ENCODE assay signal across 1 cellular context in the genomic region with DNA sequence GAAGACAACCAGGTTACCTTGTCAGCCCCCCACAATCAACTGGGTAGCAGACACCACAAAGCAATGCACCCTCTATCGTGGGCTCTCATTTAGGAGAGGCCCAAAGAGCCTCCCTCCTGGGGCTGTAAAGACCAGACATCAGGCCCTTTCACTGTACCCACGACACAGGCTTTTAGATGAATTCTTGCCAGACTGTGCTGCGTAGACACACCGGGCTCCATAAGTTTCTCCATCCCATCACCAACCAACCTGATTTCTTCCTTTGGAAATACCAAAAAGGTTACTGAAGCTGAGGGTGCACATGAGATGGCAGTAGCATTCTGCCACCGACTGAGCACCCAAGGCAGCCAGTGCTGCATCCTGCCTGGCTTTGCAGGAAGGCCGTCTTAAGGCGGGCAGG.
TF ChIP-seq lines count a peak whose summit lies in the region.

No MANE protein-coding gene starts in this region.

TF ChIP-seq in K562, 482 proteins besides CTCF, POLR2A, EP300 and RAD21 (continued from another document and continues in another):
- TF ChIP-seq, protein P1, sequence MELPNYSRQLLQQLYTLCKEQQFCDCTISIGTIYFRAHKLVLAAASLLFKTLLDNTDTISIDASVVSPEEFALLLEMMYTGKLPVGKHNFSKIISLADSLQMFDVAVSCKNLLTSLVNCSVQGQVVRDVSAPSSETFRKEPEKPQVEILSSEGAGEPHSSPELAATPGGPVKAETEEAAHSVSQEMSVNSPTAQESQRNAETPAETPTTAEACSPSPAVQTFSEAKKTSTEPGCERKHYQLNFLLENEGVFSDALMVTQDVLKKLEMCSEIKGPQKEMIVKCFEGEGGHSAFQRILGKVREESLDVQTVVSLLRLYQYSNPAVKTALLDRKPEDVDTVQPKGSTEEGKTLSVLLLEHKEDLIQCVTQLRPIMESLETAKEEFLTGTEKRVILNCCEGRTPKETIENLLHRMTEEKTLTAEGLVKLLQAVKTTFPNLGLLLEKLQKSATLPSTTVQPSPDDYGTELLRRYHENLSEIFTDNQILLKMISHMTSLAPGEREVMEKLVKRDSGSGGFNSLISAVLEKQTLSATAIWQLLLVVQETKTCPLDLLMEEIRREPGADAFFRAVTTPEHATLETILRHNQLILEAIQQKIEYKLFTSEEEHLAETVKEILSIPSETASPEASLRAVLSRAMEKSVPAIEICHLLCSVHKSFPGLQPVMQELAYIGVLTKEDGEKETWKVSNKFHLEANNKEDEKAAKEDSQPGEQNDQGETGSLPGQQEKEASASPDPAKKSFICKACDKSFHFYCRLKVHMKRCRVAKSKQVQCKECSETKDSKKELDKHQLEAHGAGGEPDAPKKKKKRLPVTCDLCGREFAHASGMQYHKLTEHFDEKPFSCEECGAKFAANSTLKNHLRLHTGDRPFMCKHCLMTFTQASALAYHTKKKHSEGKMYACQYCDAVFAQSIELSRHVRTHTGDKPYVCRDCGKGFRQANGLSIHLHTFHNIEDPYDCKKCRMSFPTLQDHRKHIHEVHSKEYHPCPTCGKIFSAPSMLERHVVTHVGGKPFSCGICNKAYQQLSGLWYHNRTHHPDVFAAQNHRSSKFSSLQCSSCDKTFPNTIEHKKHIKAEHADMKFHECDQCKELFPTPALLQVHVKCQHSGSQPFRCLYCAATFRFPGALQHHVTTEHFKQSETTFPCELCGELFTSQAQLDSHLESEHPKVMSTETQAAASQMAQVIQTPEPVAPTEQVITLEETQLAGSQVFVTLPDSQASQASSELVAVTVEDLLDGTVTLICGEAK (IDR thresholded peaks at IDR 0.05) = no peak
- TF ChIP-seq, protein P1 (CRISPR knock-in tag; IDR thresholded peaks at IDR 0.05) = no peak
- TF ChIP-seq, protein P2, sequence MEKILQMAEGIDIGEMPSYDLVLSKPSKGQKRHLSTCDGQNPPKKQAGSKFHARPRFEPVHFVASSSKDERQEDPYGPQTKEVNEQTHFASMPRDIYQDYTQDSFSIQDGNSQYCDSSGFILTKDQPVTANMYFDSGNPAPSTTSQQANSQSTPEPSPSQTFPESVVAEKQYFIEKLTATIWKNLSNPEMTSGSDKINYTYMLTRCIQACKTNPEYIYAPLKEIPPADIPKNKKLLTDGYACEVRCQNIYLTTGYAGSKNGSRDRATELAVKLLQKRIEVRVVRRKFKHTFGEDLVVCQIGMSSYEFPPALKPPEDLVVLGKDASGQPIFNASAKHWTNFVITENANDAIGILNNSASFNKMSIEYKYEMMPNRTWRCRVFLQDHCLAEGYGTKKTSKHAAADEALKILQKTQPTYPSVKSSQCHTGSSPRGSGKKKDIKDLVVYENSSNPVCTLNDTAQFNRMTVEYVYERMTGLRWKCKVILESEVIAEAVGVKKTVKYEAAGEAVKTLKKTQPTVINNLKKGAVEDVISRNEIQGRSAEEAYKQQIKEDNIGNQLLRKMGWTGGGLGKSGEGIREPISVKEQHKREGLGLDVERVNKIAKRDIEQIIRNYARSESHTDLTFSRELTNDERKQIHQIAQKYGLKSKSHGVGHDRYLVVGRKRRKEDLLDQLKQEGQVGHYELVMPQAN (IDR thresholded peaks at IDR 0.05; ENCODE audit: borderline replicate concordance) = no peak
- TF ChIP-seq, protein P3, sequence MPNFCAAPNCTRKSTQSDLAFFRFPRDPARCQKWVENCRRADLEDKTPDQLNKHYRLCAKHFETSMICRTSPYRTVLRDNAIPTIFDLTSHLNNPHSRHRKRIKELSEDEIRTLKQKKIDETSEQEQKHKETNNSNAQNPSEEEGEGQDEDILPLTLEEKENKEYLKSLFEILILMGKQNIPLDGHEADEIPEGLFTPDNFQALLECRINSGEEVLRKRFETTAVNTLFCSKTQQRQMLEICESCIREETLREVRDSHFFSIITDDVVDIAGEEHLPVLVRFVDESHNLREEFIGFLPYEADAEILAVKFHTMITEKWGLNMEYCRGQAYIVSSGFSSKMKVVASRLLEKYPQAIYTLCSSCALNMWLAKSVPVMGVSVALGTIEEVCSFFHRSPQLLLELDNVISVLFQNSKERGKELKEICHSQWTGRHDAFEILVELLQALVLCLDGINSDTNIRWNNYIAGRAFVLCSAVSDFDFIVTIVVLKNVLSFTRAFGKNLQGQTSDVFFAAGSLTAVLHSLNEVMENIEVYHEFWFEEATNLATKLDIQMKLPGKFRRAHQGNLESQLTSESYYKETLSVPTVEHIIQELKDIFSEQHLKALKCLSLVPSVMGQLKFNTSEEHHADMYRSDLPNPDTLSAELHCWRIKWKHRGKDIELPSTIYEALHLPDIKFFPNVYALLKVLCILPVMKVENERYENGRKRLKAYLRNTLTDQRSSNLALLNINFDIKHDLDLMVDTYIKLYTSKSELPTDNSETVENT (CRISPR knock-in tag; IDR thresholded peaks at IDR 0.05) = 0 out of 2 replicates have a peak, but pooled peaks have one; percentile 19
- TF ChIP-seq DPF2 (IDR thresholded peaks at IDR 0.05) = no peak
- TF ChIP-seq STAT5A (IDR thresholded peaks at IDR 0.05; ENCODE audit: borderline replicate concordance, low read length) = no peak
- no peak for TF ChIP-seq NR2C1 (IDR thresholded peaks at IDR 0.05)
- TF ChIP-seq NR2C1 (tag; IDR thresholded peaks at IDR 0.05) = no peak
- TF ChIP-seq MYNN (IDR thresholded peaks at IDR 0.05) = no peak
- no peak for TF ChIP-seq MYNN (CRISPR knock-in tag; IDR thresholded peaks at IDR 0.05)
- no peak for TF ChIP-seq SAP30 (IDR thresholded peaks at IDR 0.05; ENCODE audit: borderline replicate concordance, insufficient read depth, low read depth, low read length, poor library complexity, severe bottlenecking)
- peak; percentile 4 for TF ChIP-seq HNRNPLL (IDR thresholded peaks at IDR 0.05; ENCODE audit: low read depth, low read length, poor library complexity, severe bottlenecking)
- no peak for TF ChIP-seq ZKSCAN8 (CRISPR knock-in tag; IDR thresholded peaks at IDR 0.05)
- TF ChIP-seq MCM5 (IDR thresholded peaks at IDR 0.05; ENCODE audit: low read depth) = no peak
- TF ChIP-seq, protein P4, sequence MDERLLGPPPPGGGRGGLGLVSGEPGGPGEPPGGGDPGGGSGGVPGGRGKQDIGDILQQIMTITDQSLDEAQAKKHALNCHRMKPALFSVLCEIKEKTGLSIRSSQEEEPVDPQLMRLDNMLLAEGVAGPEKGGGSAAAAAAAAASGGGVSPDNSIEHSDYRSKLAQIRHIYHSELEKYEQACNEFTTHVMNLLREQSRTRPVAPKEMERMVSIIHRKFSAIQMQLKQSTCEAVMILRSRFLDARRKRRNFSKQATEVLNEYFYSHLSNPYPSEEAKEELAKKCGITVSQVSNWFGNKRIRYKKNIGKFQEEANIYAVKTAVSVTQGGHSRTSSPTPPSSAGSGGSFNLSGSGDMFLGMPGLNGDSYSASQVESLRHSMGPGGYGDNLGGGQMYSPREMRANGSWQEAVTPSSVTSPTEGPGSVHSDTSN (CRISPR knock-in tag; IDR thresholded peaks at IDR 0.05; ENCODE audit: low read depth) = no peak
- TF ChIP-seq, protein P4 (tag; conservative IDR thresholded peaks at IDR 0.05; ENCODE audit: low read depth) = no peak
- TF ChIP-seq, protein P5, sequence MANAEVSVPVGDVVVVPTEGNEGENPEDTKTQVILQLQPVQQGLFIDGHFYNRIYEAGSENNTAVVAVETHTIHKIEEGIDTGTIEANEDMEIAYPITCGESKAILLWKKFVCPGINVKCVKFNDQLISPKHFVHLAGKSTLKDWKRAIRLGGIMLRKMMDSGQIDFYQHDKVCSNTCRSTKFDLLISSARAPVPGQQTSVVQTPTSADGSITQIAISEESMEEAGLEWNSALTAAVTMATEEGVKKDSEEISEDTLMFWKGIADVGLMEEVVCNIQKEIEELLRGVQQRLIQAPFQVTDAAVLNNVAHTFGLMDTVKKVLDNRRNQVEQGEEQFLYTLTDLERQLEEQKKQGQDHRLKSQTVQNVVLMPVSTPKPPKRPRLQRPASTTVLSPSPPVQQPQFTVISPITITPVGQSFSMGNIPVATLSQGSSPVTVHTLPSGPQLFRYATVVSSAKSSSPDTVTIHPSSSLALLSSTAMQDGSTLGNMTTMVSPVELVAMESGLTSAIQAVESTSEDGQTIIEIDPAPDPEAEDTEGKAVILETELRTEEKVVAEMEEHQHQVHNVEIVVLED (CRISPR knock-in tag; IDR thresholded peaks at IDR 0.05) = no peak
- TF ChIP-seq, protein P6, sequence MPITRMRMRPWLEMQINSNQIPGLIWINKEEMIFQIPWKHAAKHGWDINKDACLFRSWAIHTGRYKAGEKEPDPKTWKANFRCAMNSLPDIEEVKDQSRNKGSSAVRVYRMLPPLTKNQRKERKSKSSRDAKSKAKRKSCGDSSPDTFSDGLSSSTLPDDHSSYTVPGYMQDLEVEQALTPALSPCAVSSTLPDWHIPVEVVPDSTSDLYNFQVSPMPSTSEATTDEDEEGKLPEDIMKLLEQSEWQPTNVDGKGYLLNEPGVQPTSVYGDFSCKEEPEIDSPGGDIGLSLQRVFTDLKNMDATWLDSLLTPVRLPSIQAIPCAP (CRISPR knock-in tag; IDR thresholded peaks at IDR 0.05; ENCODE audit: borderline replicate concordance) = no peak
- TF ChIP-seq ZNF263 (CRISPR knock-in tag; IDR thresholded peaks at IDR 0.05; ENCODE audit: borderline replicate concordance) = no peak
- TF ChIP-seq, protein P7, sequence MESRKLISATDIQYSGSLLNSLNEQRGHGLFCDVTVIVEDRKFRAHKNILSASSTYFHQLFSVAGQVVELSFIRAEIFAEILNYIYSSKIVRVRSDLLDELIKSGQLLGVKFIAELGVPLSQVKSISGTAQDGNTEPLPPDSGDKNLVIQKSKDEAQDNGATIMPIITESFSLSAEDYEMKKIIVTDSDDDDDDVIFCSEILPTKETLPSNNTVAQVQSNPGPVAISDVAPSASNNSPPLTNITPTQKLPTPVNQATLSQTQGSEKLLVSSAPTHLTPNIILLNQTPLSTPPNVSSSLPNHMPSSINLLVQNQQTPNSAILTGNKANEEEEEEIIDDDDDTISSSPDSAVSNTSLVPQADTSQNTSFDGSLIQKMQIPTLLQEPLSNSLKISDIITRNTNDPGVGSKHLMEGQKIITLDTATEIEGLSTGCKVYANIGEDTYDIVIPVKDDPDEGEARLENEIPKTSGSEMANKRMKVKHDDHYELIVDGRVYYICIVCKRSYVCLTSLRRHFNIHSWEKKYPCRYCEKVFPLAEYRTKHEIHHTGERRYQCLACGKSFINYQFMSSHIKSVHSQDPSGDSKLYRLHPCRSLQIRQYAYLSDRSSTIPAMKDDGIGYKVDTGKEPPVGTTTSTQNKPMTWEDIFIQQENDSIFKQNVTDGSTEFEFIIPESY (CRISPR knock-in tag; IDR thresholded peaks at IDR 0.05) = no peak
- TF ChIP-seq, protein P8, sequence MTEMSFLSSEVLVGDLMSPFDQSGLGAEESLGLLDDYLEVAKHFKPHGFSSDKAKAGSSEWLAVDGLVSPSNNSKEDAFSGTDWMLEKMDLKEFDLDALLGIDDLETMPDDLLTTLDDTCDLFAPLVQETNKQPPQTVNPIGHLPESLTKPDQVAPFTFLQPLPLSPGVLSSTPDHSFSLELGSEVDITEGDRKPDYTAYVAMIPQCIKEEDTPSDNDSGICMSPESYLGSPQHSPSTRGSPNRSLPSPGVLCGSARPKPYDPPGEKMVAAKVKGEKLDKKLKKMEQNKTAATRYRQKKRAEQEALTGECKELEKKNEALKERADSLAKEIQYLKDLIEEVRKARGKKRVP (CRISPR knock-in tag; IDR thresholded peaks at IDR 0.05) = no peak
- TF ChIP-seq, protein P9, sequence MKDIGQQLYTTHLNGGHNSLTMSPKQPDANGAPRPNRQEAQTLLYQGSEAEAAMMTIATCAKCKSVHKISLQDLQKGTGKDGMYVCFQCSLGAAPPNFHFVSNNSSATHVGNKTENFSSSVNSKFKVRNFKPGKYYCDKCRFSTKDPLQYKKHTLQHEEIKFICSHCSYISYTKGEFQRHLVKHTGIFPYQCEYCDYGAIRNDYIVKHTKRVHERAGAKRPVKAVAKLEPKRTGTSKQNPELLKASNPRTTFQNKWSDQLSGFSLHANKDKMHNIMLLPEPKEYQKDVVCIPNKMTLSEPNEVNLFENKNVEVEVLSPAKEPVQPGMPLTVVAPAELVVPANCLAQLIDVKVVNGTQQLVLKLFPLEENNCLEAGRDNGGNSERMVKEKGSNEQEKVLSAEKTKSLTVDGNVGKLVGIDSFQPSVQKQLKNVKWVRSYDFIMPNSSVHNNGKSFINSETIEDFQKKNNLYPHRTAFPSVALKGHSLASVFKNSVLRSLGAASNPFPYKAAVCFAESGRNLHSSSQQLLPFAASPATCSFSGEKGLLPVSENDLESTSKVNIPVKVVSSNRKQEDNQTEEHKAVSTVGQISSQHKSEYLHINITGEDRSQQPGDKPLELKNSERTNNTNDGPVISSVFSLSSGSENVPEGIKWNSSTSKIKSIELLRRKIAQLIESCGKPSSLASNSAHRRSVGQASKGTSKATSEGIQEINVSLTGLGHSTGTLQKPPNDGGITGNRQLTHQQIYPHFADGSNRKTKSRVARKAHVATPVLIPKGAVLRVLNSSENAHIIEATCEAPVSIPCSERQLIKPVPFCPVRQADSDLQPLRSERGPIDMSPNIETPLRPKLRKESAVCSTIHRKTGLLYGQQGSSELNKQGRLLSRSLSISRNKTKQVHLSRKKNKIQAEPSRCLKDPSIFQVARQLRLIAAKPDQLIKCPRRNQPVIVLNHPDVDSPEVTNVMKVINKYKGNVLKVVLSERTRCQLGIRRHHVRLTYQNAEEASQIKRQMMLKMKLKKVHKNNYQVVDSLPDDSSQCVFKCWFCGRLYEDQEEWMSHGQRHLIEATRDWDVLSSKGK (CRISPR knock-in tag; IDR thresholded peaks at IDR 0.05) = no peak
